26 cellular contexts compared by ENCODE assay signal in the genomic region with DNA sequence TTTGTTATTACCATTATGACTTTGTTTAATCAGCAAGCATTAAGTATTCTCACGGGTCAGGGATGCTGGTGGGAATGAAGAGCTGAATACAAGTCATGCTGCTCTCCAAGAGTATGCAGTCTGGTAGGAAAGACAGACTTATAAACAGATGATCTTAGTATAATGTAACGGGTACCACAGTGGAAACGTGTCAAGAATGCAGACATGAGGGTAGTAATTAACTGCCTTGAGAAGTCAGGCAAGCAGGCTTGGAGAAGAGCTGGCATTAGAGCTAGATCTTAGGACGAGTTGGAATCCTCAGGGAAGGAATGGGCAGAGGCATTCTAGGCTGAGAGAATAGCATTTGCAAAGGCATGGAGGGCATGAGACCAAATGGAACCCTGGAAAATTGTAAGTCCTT. TPM values are rescaled to one million over a fixed set of nuclear protein-coding genes. Genes with fewer than 3 reads are reported as not detected.
DNase-seq lines count a peak whose midpoint lies in the region; ATAC-seq and TF ChIP-seq lines count a peak whose summit lies in the region.
"Had no signal": no experiment of that assay in that cellular context is flagged by ENCODE, and none has a peak within 500 bp of the region (broad histone marks: within the 10 kb centered on the region; RNA-seq: fewer than 3 reads in every experiment).

No MANE protein-coding gene starts in this region.

- no peaks in the 10 kb centered on the region for H3K27me3 ChIP-seq in osteoblast (ENCODE audit: insufficient read depth, low read length)
- H3K27me3 ChIP-seq: BE2C, BLaER1 had no signal

- no peaks in the 10 kb centered on the region for H3K4me1 ChIP-seq in osteoblast (ENCODE audit: insufficient read depth, low read length)
- H3K4me1 ChIP-seq: BE2C, BLaER1 had no signal

- no peaks in the 10 kb centered on the region for H3K4me1 Mint-ChIP-seq in activated naive CD4-positive, alpha-beta T cell treated with anti-CD3 and anti-CD28 coated beads, Interleukin-2, amount 50 U/mL, for 24 hours
- no peaks in the 10 kb centered on the region for H3K4me1 Mint-ChIP-seq in activated T-helper 17 cell treated with anti-CD3 and anti-CD28 coated beads, Interleukin-2, amount 50 U/mL, for 72 hours
- H3K4me1 Mint-ChIP-seq in stimulated activated effector memory CD8-positive, alpha-beta T cell treated with anti-CD3 and anti-CD28 coated beads, Interleukin-12 subunit alpha, Interleukin-12 subunit beta, amount 100 ng/mL, for 72 hours, result no peaks in the 10 kb centered on the region
- H3K4me1 Mint-ChIP-seq: CD8-positive, alpha-beta memory T cell had no signal

- H3K4me2 ChIP-seq in osteoblast (ENCODE audit: insufficient read depth, low read length), result no peak overlapping the region
- H3K4me2 ChIP-seq: BLaER1 had no signal

- no peaks in the 10 kb centered on the region for H3K79me2 ChIP-seq in osteoblast (ENCODE audit: insufficient read depth, low read length)

- DNase-seq in activated naive CD4-positive, alpha-beta T cell treated with anti-CD3 and anti-CD28 coated beads, Interleukin-2, amount 50 U/mL, for 16 hours, result no peak
- peak; percentile 29 for DNase-seq in osteoblast (ENCODE audit: insufficient read length, low spot score, missing footprints)
- no peak for DNase-seq in stimulated activated effector memory CD8-positive, alpha-beta T cell treated with anti-CD3 and anti-CD28 coated beads, Interleukin-12 subunit alpha, Interleukin-12 subunit beta, amount 100 ng/mL, for 72 hours (ENCODE audit: low spot score in 2 of 2)
- no peak for DNase-seq in ecto neural progenitor cell (ENCODE audit: low spot score)
- DNase-seq in stimulated activated CD4-positive, alpha-beta T cell treated with anti-CD3 and anti-CD28 coated beads, Interleukin-4, amount 100 ng/mL, for 1 hour, result no peak
- DNase-seq: 8988T; ACHN; BE2C; C1 segment of cervical spinal cord; CD4-positive, alpha-beta memory T cell; CD4-positive, CD25-positive, alpha-beta regulatory T cell; CD8-positive, alpha-beta memory T cell; COR-L47; DMS 273 treated with DMSO at 0.1 percent for 48 hours; DMS153; DMS53; DMS79; DND-41; EL; GDM1 had no signal

- H3K27ac ChIP-seq in osteoblast (ENCODE audit: low read depth, low read length), result no peak overlapping the region
- H3K27ac ChIP-seq: BLaER1 had no signal

- no peak overlapping the region for H3K4me3 ChIP-seq in osteoblast (ENCODE audit: insufficient read depth, low read length)
- H3K4me3 ChIP-seq: BLaER1, GM12878 had no signal

- H3K36me3 Mint-ChIP-seq in activated naive CD4-positive, alpha-beta T cell treated with anti-CD3 and anti-CD28 coated beads, Interleukin-2, amount 50 U/mL, for 24 hours, result peaks cover 16% of the 10 kb centered on the region
- peaks cover 52% of the 10 kb centered on the region for H3K36me3 Mint-ChIP-seq in activated T-helper 17 cell treated with anti-CD3 and anti-CD28 coated beads, Interleukin-2, amount 50 U/mL, for 72 hours (ENCODE audit: low read depth)
- H3K36me3 Mint-ChIP-seq in stimulated activated effector memory CD8-positive, alpha-beta T cell treated with anti-CD3 and anti-CD28 coated beads, Interleukin-12 subunit alpha, Interleukin-12 subunit beta, amount 100 ng/mL, for 72 hours, result peaks cover 40% of the 10 kb centered on the region

- no peak for ATAC-seq in activated T-helper 17 cell treated with anti-CD3 and anti-CD28 coated beads, Interleukin-2, amount 50 U/mL, for 72 hours (replicated peaks)
- ATAC-seq in stimulated activated effector memory CD8-positive, alpha-beta T cell treated with anti-CD3 and anti-CD28 coated beads, Interleukin-12 subunit alpha, Interleukin-12 subunit beta, amount 100 ng/mL, for 72 hours, result no peak
- ATAC-seq in HG03521 (IDR thresholded peaks at IDR 0.05; ENCODE audit: unreplicated experiment), result no peak
- ATAC-seq: GM12878 had no signal

- no peak overlapping the region for H3K4me3 Mint-ChIP-seq in activated naive CD4-positive, alpha-beta T cell treated with anti-CD3 and anti-CD28 coated beads, Interleukin-2, amount 50 U/mL, for 24 hours
- no peak overlapping the region for H3K4me3 Mint-ChIP-seq in activated T-helper 17 cell treated with anti-CD3 and anti-CD28 coated beads, Interleukin-2, amount 50 U/mL, for 72 hours
- H3K4me3 Mint-ChIP-seq in stimulated activated effector memory CD8-positive, alpha-beta T cell treated with anti-CD3 and anti-CD28 coated beads, Interleukin-12 subunit alpha, Interleukin-12 subunit beta, amount 100 ng/mL, for 72 hours, result no peak overlapping the region
- H3K4me3 Mint-ChIP-seq: CD14-positive monocyte; CD4-positive, alpha-beta memory T cell; CD4-positive, CD25-positive, alpha-beta regulatory T cell; CD8-positive, alpha-beta memory T cell had no signal

- H3K27ac Mint-ChIP-seq in activated naive CD4-positive, alpha-beta T cell treated with anti-CD3 and anti-CD28 coated beads, Interleukin-2, amount 50 U/mL, for 24 hours, result peak overlapping the region; percentile 13
- H3K27ac Mint-ChIP-seq in activated T-helper 17 cell treated with anti-CD3 and anti-CD28 coated beads, Interleukin-2, amount 50 U/mL, for 72 hours, result peak overlapping the region; percentile 37
- H3K27ac Mint-ChIP-seq in stimulated activated effector memory CD8-positive, alpha-beta T cell treated with anti-CD3 and anti-CD28 coated beads, Interleukin-12 subunit alpha, Interleukin-12 subunit beta, amount 100 ng/mL, for 72 hours, result peak overlapping the region; percentile 1
- H3K27ac Mint-ChIP-seq: CD8-positive, alpha-beta memory T cell had no signal

- no peak for TF ChIP-seq CTCF in osteoblast (IDR thresholded peaks at IDR 0.05; ENCODE audit: extremely low read depth, low read depth, low read length)

- no peaks in the 10 kb centered on the region for H3K9me3 ChIP-seq in osteoblast (ENCODE audit: low read depth, low read length)
- H3K9me3 ChIP-seq: BE2C, BLaER1 had no signal

- H4K20me1 ChIP-seq in osteoblast (ENCODE audit: insufficient read depth, low read length), result no peaks in the 10 kb centered on the region
- H4K20me1 ChIP-seq: BLaER1 had no signal

- H3K27me3 Mint-ChIP-seq in activated naive CD4-positive, alpha-beta T cell treated with anti-CD3 and anti-CD28 coated beads, Interleukin-2, amount 50 U/mL, for 24 hours, result no peaks in the 10 kb centered on the region
- no peaks in the 10 kb centered on the region for H3K27me3 Mint-ChIP-seq in activated T-helper 17 cell treated with anti-CD3 and anti-CD28 coated beads, Interleukin-2, amount 50 U/mL, for 72 hours
- H3K27me3 Mint-ChIP-seq: CD4-positive, alpha-beta memory T cell; CD4-positive, CD25-positive, alpha-beta regulatory T cell; CD8-positive, alpha-beta memory T cell had no signal

- H2AFZ ChIP-seq in osteoblast (ENCODE audit: low read length), result no peak overlapping the region

- no peaks in the 10 kb centered on the region for H3K9me3 Mint-ChIP-seq in activated naive CD4-positive, alpha-beta T cell treated with anti-CD3 and anti-CD28 coated beads, Interleukin-2, amount 50 U/mL, for 24 hours
- H3K9me3 Mint-ChIP-seq in activated T-helper 17 cell treated with anti-CD3 and anti-CD28 coated beads, Interleukin-2, amount 50 U/mL, for 72 hours, result no peaks in the 10 kb centered on the region
- no peaks in the 10 kb centered on the region for H3K9me3 Mint-ChIP-seq in stimulated activated effector memory CD8-positive, alpha-beta T cell treated with anti-CD3 and anti-CD28 coated beads, Interleukin-12 subunit alpha, Interleukin-12 subunit beta, amount 100 ng/mL, for 72 hours
- H3K9me3 Mint-ChIP-seq: CD14-positive monocyte; CD4-positive, alpha-beta memory T cell; CD4-positive, CD25-positive, alpha-beta regulatory T cell; CD8-positive, alpha-beta memory T cell had no signal

- peaks cover 34% of the 10 kb centered on the region for H3K36me3 ChIP-seq in osteoblast (ENCODE audit: insufficient read depth, low read length)
- H3K36me3 ChIP-seq: BE2C had no signal

RNA-seq across cellular contexts. Expression of gene FAM76A, which starts 19.7 kb away (rescaled TPM):
- total RNA-seq in activated T-helper 17 cell treated with anti-CD3 and anti-CD28 coated beads, Interleukin-2, amount 50 U/mL, for 72 hours, result 1 to 10 TPM; 6.4 to 8.4 TPM
- 22.8 and 30.6 TPM in 2 replicates for total RNA-seq in osteoblast

RNA-seq across cellular contexts. Expression of gene STX12, which starts 27.6 kb away (rescaled TPM):
- 10 to 100 TPM; 39.1 to 50.7 TPM for total RNA-seq in activated T-helper 17 cell treated with anti-CD3 and anti-CD28 coated beads, Interleukin-2, amount 50 U/mL, for 72 hours
- total RNA-seq in osteoblast, result 61.6 and 67.0 TPM in 2 replicates
